In the genomic region with DNA sequence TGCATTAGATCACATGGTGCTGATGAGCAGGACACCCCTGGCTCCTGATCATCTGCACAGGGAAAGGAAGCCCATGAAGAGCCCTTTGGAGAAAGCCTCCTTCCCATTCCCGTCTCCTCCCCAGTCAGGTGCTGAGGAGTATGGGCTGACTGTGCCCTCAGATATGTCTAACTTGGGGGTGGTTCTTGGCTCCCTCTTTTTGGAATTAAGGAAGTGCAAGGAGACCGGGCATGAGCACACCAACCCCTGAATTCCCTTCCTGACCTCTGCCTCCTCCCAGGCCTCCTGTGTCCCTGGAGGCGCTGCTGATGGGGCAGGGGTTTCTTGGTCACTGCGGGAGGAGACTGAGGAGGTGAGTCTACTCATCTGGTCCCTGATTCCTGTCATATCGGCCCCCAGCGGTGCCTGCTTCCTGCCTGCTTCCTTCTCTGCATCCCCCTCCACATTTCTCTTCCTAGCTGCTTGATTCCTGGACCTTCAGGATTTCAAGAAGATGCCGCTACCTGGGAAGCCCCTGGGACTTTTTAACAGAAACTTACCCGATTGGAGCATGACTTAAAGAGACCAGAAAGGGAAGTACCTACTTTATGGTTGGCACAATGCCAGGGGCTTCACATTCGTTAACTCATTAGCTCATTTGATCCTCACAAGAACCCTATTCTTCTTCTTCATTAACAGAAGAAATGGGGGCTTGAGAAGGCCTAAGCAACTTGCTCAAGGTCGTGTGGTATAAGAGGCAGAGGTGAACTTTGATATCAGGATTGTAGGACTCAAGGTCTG, we compare ENCODE assay signal across 10 cellular contexts. TPM values are rescaled to one million over a fixed set of nuclear protein-coding genes. Genes with fewer than 3 reads are reported as not detected.
DNase-seq lines count a peak whose midpoint lies in the region; ATAC-seq and TF ChIP-seq lines count a peak whose summit lies in the region.
"Had no signal": no experiment of that assay in that cellular context is flagged by ENCODE, and none has a peak within 500 bp of the region (broad histone marks: within the 10 kb centered on the region; RNA-seq: fewer than 3 reads in every experiment).

No MANE protein-coding gene starts in this region.

- ATAC-seq in GM18861 (IDR thresholded peaks at IDR 0.05; ENCODE audit: unreplicated experiment) (peak; percentile 64), HG03457 (IDR thresholded peaks at IDR 0.05; ENCODE audit: unreplicated experiment) (peak; percentile 57), HG03280 (IDR thresholded peaks at IDR 0.05; ENCODE audit: unreplicated experiment) (no peak)

- POLR2A ChIA-PET in SK-N-SH (lab: Yijun Ruan, JAX): no interaction called here

- peak; percentile 10 for DNase-seq in activated naive CD8-positive, alpha-beta T cell treated with anti-CD3 and anti-CD28 coated beads for 36 hours
- DNase-seq in ACHN (no peak), SK-N-SH (no peak), SJCRH30 (no peak)
- DNase-seq: heart right ventricle, NCI-H446 had no signal

- no peak for TF ChIP-seq EP300 in SK-N-SH (IDR thresholded peaks at IDR 0.05; ENCODE audit: borderline replicate concordance in 1 of 2, low read depth in 1 of 2, low read length in 1 of 2)

- no peak for TF ChIP-seq RAD21 in SK-N-SH (IDR thresholded peaks at IDR 0.05; ENCODE audit: low read length)

- H3K9me3 ChIP-seq in SK-N-SH (no peaks in the 10 kb centered on the region), SJCRH30 (replicated peaks) (no peaks in the 10 kb centered on the region)
- H3K9me3 ChIP-seq: heart right ventricle had no signal

- no peaks in the 10 kb centered on the region for H3K9me3 Mint-ChIP-seq in activated naive CD8-positive, alpha-beta T cell treated with anti-CD3 and anti-CD28 coated beads for 36 hours

- no peaks in the 10 kb centered on the region for H3K36me3 Mint-ChIP-seq in activated naive CD8-positive, alpha-beta T cell treated with anti-CD3 and anti-CD28 coated beads for 36 hours

- H3F3A ChIP-seq in SK-N-SH (replicated peaks; ENCODE audit: insufficient read depth): no peaks in the 10 kb centered on the region

- H3K4me3 Mint-ChIP-seq in activated naive CD8-positive, alpha-beta T cell treated with anti-CD3 and anti-CD28 coated beads for 36 hours: no peak overlapping the region

- H3K36me3 ChIP-seq in SK-N-SH (replicated peaks in 1 of 2; ENCODE audit: control insufficient read depth in 1 of 2, insufficient read depth in 2 of 2, low read length in 1 of 2) (no peaks in the 10 kb centered on the region), SJCRH30 (no peaks in the 10 kb centered on the region)
- H3K36me3 ChIP-seq: heart right ventricle had no signal

- peaks cover 21% of the 10 kb centered on the region for H3K27me3 Mint-ChIP-seq in activated naive CD8-positive, alpha-beta T cell treated with anti-CD3 and anti-CD28 coated beads for 36 hours

- H3K9ac ChIP-seq in SK-N-SH: no peak overlapping the region

- H2AFZ ChIP-seq in SK-N-SH (ENCODE audit: low read depth): no peak overlapping the region

- CTCF ChIA-PET in SK-N-SH (lab: Yijun Ruan, JAX): interaction anchor here (1.2 to 2.6 kb wide), 2 partner anchors 8 to 356 kb away, joined by 3 to 8 read pairs; no protein-coding TSS in a partner anchor

- TF ChIP-seq CTCF in SK-N-SH (IDR thresholded peaks at IDR 0.05): no peak

- in situ Hi-C loops in ACHN (cut with HindIII; ENCODE audit: low pct_ligation_motif_present, low pct_unique_long_range_greater_than_20kb, low sequenced_read_pairs): no loop called here

- 45% methylated on average over 10 of the region's 10 CpGs for WGBS in SK-N-SH (ENCODE audit: low lambda C conversion rate)

- no peaks in the 10 kb centered on the region for H3K79me2 ChIP-seq in SK-N-SH (ENCODE audit: insufficient read depth)

- no peaks in the 10 kb centered on the region for H4K20me1 ChIP-seq in SK-N-SH (ENCODE audit: insufficient read depth)

- H3K27ac ChIP-seq in SK-N-SH (ENCODE audit: low read depth in 2 of 2, low read length in 1 of 2) (no peak overlapping the region; a peak in 1 of 4 replicates), SJCRH30 (no peak overlapping the region)
- H3K27ac ChIP-seq: heart right ventricle had no signal

- H3K27ac Mint-ChIP-seq in activated naive CD8-positive, alpha-beta T cell treated with anti-CD3 and anti-CD28 coated beads for 36 hours: no peak overlapping the region

- H3K27me3 ChIP-seq in SK-N-SH (ENCODE audit: insufficient read depth): peaks cover 25% of the 10 kb centered on the region
- no peaks in the 10 kb centered on the region for H3K27me3 ChIP-seq in SJCRH30

- no peaks in the 10 kb centered on the region for H3K9me2 ChIP-seq in SK-N-SH

- H3K4me1 ChIP-seq in SK-N-SH (ENCODE audit: control insufficient read depth in 1 of 2, insufficient read depth in 2 of 2, low read depth in 1 of 2, low read length in 1 of 2) (peaks cover 0 to 25% of the 10 kb centered on the region in 2 experiments; a peak in 1 of 4 replicates), SJCRH30 (peaks cover 8% of the 10 kb centered on the region; the same call in 1 of the 2 replicates)

- no peak overlapping the region for H3K4me2 ChIP-seq in SK-N-SH

- H3K4me1 Mint-ChIP-seq in activated naive CD8-positive, alpha-beta T cell treated with anti-CD3 and anti-CD28 coated beads for 36 hours: peaks cover 13% of the 10 kb centered on the region

- H3K4me3 ChIP-seq in GM08714 (ENCODE audit: low read length): peak overlapping the region; percentile 72
- no peak overlapping the region for H3K4me3 ChIP-seq in SK-N-SH (ENCODE audit: low read depth in 2 of 2, low read length in 1 of 2)
- no peak overlapping the region for H3K4me3 ChIP-seq in SJCRH30
- H3K4me3 ChIP-seq: heart right ventricle had no signal

TF ChIP-seq in SK-N-SH, 30 proteins besides CTCF, POLR2A, EP300 and RAD21 (continues in another document):
- no peak for TF ChIP-seq CHD2 (IDR thresholded peaks at IDR 0.05; ENCODE audit: low read length, partially characterized antibody)
- no peak for TF ChIP-seq TEAD4 (IDR thresholded peaks at IDR 0.05; ENCODE audit: borderline replicate concordance, insufficient read depth)
- TF ChIP-seq USF1 (IDR thresholded peaks at IDR 0.05; ENCODE audit: borderline replicate concordance, low read depth): no peak
- TF ChIP-seq YY1 (IDR thresholded peaks at IDR 0.05; ENCODE audit: low read depth): no peak
- no peak for TF ChIP-seq FOSL2 (IDR thresholded peaks at IDR 0.05; ENCODE audit: borderline replicate concordance, low read depth)
- TF ChIP-seq, protein P1, sequence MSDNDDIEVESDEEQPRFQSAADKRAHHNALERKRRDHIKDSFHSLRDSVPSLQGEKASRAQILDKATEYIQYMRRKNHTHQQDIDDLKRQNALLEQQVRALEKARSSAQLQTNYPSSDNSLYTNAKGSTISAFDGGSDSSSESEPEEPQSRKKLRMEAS (IDR thresholded peaks at IDR 0.05; ENCODE audit: low read depth): no peak
- TF ChIP-seq, protein P2, sequence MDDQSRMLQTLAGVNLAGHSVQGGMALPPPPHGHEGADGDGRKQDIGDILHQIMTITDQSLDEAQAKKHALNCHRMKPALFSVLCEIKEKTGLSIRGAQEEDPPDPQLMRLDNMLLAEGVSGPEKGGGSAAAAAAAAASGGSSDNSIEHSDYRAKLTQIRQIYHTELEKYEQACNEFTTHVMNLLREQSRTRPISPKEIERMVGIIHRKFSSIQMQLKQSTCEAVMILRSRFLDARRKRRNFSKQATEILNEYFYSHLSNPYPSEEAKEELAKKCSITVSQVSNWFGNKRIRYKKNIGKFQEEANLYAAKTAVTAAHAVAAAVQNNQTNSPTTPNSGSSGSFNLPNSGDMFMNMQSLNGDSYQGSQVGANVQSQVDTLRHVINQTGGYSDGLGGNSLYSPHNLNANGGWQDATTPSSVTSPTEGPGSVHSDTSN (IDR thresholded peaks at IDR 0.05): no peak
- no peak for TF ChIP-seq JUND (IDR thresholded peaks at IDR 0.05)
- TF ChIP-seq, protein P3, sequence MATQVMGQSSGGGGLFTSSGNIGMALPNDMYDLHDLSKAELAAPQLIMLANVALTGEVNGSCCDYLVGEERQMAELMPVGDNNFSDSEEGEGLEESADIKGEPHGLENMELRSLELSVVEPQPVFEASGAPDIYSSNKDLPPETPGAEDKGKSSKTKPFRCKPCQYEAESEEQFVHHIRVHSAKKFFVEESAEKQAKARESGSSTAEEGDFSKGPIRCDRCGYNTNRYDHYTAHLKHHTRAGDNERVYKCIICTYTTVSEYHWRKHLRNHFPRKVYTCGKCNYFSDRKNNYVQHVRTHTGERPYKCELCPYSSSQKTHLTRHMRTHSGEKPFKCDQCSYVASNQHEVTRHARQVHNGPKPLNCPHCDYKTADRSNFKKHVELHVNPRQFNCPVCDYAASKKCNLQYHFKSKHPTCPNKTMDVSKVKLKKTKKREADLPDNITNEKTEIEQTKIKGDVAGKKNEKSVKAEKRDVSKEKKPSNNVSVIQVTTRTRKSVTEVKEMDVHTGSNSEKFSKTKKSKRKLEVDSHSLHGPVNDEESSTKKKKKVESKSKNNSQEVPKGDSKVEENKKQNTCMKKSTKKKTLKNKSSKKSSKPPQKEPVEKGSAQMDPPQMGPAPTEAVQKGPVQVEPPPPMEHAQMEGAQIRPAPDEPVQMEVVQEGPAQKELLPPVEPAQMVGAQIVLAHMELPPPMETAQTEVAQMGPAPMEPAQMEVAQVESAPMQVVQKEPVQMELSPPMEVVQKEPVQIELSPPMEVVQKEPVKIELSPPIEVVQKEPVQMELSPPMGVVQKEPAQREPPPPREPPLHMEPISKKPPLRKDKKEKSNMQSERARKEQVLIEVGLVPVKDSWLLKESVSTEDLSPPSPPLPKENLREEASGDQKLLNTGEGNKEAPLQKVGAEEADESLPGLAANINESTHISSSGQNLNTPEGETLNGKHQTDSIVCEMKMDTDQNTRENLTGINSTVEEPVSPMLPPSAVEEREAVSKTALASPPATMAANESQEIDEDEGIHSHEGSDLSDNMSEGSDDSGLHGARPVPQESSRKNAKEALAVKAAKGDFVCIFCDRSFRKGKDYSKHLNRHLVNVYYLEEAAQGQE (IDR thresholded peaks at IDR 0.05; ENCODE audit: low read depth, low read length): no peak
- TF ChIP-seq MXI1 (IDR thresholded peaks at IDR 0.05; ENCODE audit: low read depth, low read length): no peak
- no peak for TF ChIP-seq MEF2A (IDR thresholded peaks at IDR 0.05; ENCODE audit: borderline replicate concordance, low read depth)

RNA-seq across cellular contexts. Expression of gene NECTIN1, which starts 22.5 kb away (rescaled TPM):
- total RNA-seq in activated naive CD8-positive, alpha-beta T cell treated with anti-CD3 and anti-CD28 coated beads for 36 hours: 1 to 10 TPM; 3.2 to 3.7 TPM
- polyA plus RNA-seq in SK-N-SH (2012; rRNA removed): 6.7 and 9.1 TPM in 2 replicates
- 3.9 and 7.4 TPM in 2 replicates for polyA plus RNA-seq in SK-N-SH (2012; cell fraction: cytosol; rRNA removed)
- 10.8 and 12.7 TPM in 2 replicates for polyA plus RNA-seq in SK-N-SH (2012; cell fraction: nucleus; rRNA removed)
- 61.1 and 61.7 TPM in 2 replicates for total RNA-seq in SJCRH30 (2014; rRNA removed; shearing (Covaris generic))

Comparison
In these comparisons a context has a peak if more than half of its experiments do, and no peak if none do; other contexts are left out.
1. RNA of gene NECTIN1, which starts 22.5 kb away (total RNA-seq): 61.1 to 61.7 TPM in SJCRH30; 3.2 to 3.7 TPM in activated naive CD8-positive, alpha-beta T cell treated with anti-CD3 and anti-CD28 coated beads for 36 hours; every median in the first group is over 10 times any median in the second.